27 cellular contexts compared by ENCODE assay signal in genomic region chr22:36740716-36741115, GRCh38. TPM values are rescaled to one million over a fixed set of nuclear protein-coding genes. Genes with fewer than 3 reads are reported as not detected.
DNase-seq lines count a peak whose midpoint lies in the region; ATAC-seq and TF ChIP-seq lines count a peak whose summit lies in the region.
"Had no signal": no experiment of that assay in that cellular context is flagged by ENCODE, and none has a peak within 500 bp of the region (broad histone marks: within the 10 kb centered on the region; RNA-seq: fewer than 3 reads in every experiment).

No MANE protein-coding gene starts in this region.

- H3K4me3 ChIP-seq in H7 (ENCODE audit: insufficient read depth, low read depth, low read length) = no peak overlapping the region
- no peak overlapping the region for H3K4me3 ChIP-seq in Peyer's patch
- H3K4me3 ChIP-seq in endodermal cell (ENCODE audit: low read length) = no peak overlapping the region
- H3K4me3 ChIP-seq in stomach = no peak overlapping the region
- H3K4me3 ChIP-seq: GM23248, HAP-1, SJCRH30 had no signal

- H3K4me3 Mint-ChIP-seq in endodermal cell = no peak overlapping the region
- H3K4me3 Mint-ChIP-seq in stimulated activated naive B cell treated with anti-CD40 and anti-IgM and Interleukin-4, amounts not matched to agents 10 μg/mL and 1 μg/mL and 100 μg/mL, for 72 hours = no peak overlapping the region
- H3K4me3 Mint-ChIP-seq: CD14-positive monocyte; CD8-positive, alpha-beta memory T cell; HFFc6 had no signal

- CTCF ChIA-PET in RWPE1 (lab: Yijun Ruan, JAX) = interaction anchor here (0.7 kb wide), 1 partner anchor 20 kb away, joined by 3 read pairs; no protein-coding TSS in a partner anchor

- peaks cover 0 to 5% (median 0%) of the 10 kb centered on the region in 4 donors for H3K9me3 ChIP-seq in Peyer's patch
- H3K9me3 ChIP-seq in endodermal cell (ENCODE audit: control insufficient read depth, low read length) = no peaks in the 10 kb centered on the region
- H3K9me3 ChIP-seq in stomach = peaks cover 0 to 13% (median 10%) of the 10 kb centered on the region in 4 donors
- H3K9me3 ChIP-seq: BE2C, HAP-1, SJCRH30 had no signal

- no peak overlapping the region for H3K9ac ChIP-seq in endodermal cell (ENCODE audit: extremely low read depth, low read length, poor library complexity, severe bottlenecking)
- H3K9ac ChIP-seq: GM23248 had no signal

- TF ChIP-seq CTCF in Peyer's patch (IDR thresholded peaks at IDR 0.05) (no peak), endodermal cell (conservative IDR thresholded peaks at IDR 0.05) (no peak), stomach (IDR thresholded peaks at IDR 0.05) (no peak), RWPE1 (conservative IDR thresholded peaks at IDR 0.05; ENCODE audit: low read depth) (no peak)

- H3K4me1 ChIP-seq in Peyer's patch = no peaks in the 10 kb centered on the region
- H3K4me1 ChIP-seq in endodermal cell (ENCODE audit: control insufficient read depth, insufficient read depth, low read length) = no peaks in the 10 kb centered on the region
- no peaks in the 10 kb centered on the region for H3K4me1 ChIP-seq in stomach
- H3K4me1 ChIP-seq: BE2C, SJCRH30 had no signal

- H3K4me1 Mint-ChIP-seq in endodermal cell = no peaks in the 10 kb centered on the region
- no peaks in the 10 kb centered on the region for H3K4me1 Mint-ChIP-seq in stimulated activated naive B cell treated with anti-CD40 and anti-IgM and Interleukin-4, amounts not matched to agents 10 μg/mL and 1 μg/mL and 100 μg/mL, for 72 hours
- H3K4me1 Mint-ChIP-seq: CD8-positive, alpha-beta memory T cell had no signal

- H3K27ac Mint-ChIP-seq in endodermal cell = no peak overlapping the region
- H3K27ac Mint-ChIP-seq in stimulated activated naive B cell treated with anti-CD40 and anti-IgM and Interleukin-4, amounts not matched to agents 10 μg/mL and 1 μg/mL and 100 μg/mL, for 72 hours = no peak overlapping the region
- H3K27ac Mint-ChIP-seq: HFFc6 had no signal

- 88 to 97% methylated on average over 3 to 4 of the region's 4 CpGs for WGBS in endodermal cell (ENCODE audit: insufficient coverage in 1 of 2, insufficient read length in 1 of 2), 2 experiments
- 66 to 87% (median 83%) methylated on average over 4 of the region's 4 CpGs for WGBS in stomach, 5 donors

- DNase-seq in H7 = peak; percentile 5
- DNase-seq in Peyer's patch = peak in 2 of 3 donors; percentile 4 to 7
- DNase-seq in endodermal cell = peak; percentile 5
- DNase-seq in stomach = peak; percentile 13
- no peak for DNase-seq in stimulated activated naive B cell treated with anti-CD40 and anti-IgM and Interleukin-4, amounts not matched to agents 10 μg/mL and 1 μg/mL and 100 μg/mL, for 72 hours
- no peak for DNase-seq in RWPE1 (ENCODE audit: low spot score)
- no peak for DNase-seq in NCI-H526 treated with DMSO at 0.1 percent for 48 hours (lab: John Stamatoyannopoulos, UW)
- DNase-seq: ACHN; CD8-positive, alpha-beta memory T cell; DMS 273 treated with DMSO at 0.1 percent for 48 hours; DMS79; GF-D8; HFFc6; KBM-7; NCI-H1048; NCI-H1417; NCI-H1694; NCI-H2029 treated with DMSO at 0.1 percent for 48 hours; NCI-H446 treated with DMSO at 0.1 percent for 48 hours; NCI-H69 had no signal

- H3K27ac ChIP-seq in Peyer's patch (no peak overlapping the region), endodermal cell (ENCODE audit: low read depth, low read length) (no peak overlapping the region), stomach (no peak overlapping the region), RWPE1 (no peak overlapping the region)
- H3K27ac ChIP-seq: GM23248, SJCRH30 had no signal

- no peak for TF ChIP-seq EP300 in stomach (IDR thresholded peaks at IDR 0.05)

- intact Hi-C loops in stomach (cut with DNase I; ENCODE audit: low total_unique reads) = no loop called here

- H3K27me3 Mint-ChIP-seq in endodermal cell (ENCODE audit: insufficient read depth) = peaks cover 33% of the 10 kb centered on the region
- peaks cover 30 to 50% of the 10 kb centered on the region in 2 donors for H3K27me3 Mint-ChIP-seq in stimulated activated naive B cell treated with anti-CD40 and anti-IgM and Interleukin-4, amounts not matched to agents 10 μg/mL and 1 μg/mL and 100 μg/mL, for 72 hours

- H3K27me3 ChIP-seq in H7 (ENCODE audit: control insufficient read depth, insufficient read depth, low read length) (no peaks in the 10 kb centered on the region), Peyer's patch (no peaks in the 10 kb centered on the region), endodermal cell (ENCODE audit: control insufficient read depth, insufficient read depth, low read length, poor library complexity, severe bottlenecking) (peaks cover 6% of the 10 kb centered on the region), stomach (peaks cover 0 to 70% (median 17%) of the 10 kb centered on the region in 3 donors)
- H3K27me3 ChIP-seq: BE2C had no signal

- H3K36me3 ChIP-seq in H7 (replicated peaks; ENCODE audit: control insufficient read depth, insufficient read depth, low read length) (no peaks in the 10 kb centered on the region), Peyer's patch (no peaks in the 10 kb centered on the region), endodermal cell (ENCODE audit: control insufficient read depth, insufficient read depth, low read length) (no peaks in the 10 kb centered on the region), stomach (no peaks in the 10 kb centered on the region)
- H3K36me3 ChIP-seq: BE2C, HAP-1, SJCRH30 had no signal

- TF ChIP-seq POLR2A in Peyer's patch (IDR thresholded peaks at IDR 0.05) = no peak
- TF ChIP-seq POLR2A in stomach (IDR thresholded peaks at IDR 0.05) = no peak

- H3K36me3 Mint-ChIP-seq in endodermal cell (ENCODE audit: low read depth) = no peaks in the 10 kb centered on the region
- H3K36me3 Mint-ChIP-seq in stimulated activated naive B cell treated with anti-CD40 and anti-IgM and Interleukin-4, amounts not matched to agents 10 μg/mL and 1 μg/mL and 100 μg/mL, for 72 hours = peaks cover 0 to 4% of the 10 kb centered on the region in 2 donors
- H3K36me3 Mint-ChIP-seq: CD8-positive, alpha-beta memory T cell had no signal

- no peak for ATAC-seq in stimulated activated naive B cell treated with anti-CD40 and anti-IgM and Interleukin-4, amounts not matched to agents 10 μg/mL and 1 μg/mL and 100 μg/mL, for 72 hours (replicated peaks)
- ATAC-seq in GM18498 (IDR thresholded peaks at IDR 0.05; ENCODE audit: unreplicated experiment) = no peak
- ATAC-seq: Right ventricle myocardium inferior had no signal

- peaks cover 5% of the 10 kb centered on the region for H3K9me3 Mint-ChIP-seq in endodermal cell
- H3K9me3 Mint-ChIP-seq in stimulated activated naive B cell treated with anti-CD40 and anti-IgM and Interleukin-4, amounts not matched to agents 10 μg/mL and 1 μg/mL and 100 μg/mL, for 72 hours = peaks cover 0 to 6% of the 10 kb centered on the region in 2 donors

- POLR2A ChIA-PET in RWPE1 (lab: Yijun Ruan, JAX; ENCODE audit: low non-redundant PET) = no interaction called here

RNA-seq across cellular contexts. Expression of gene IFT27, which starts 35.2 kb away (rescaled TPM):
- 20.2 and 30.1 TPM in 2 replicates for total RNA-seq in H7 (2014; rRNA removed; shearing (Covaris generic))
- total RNA-seq in Peyer's patch = 10 to 100 TPM; 19.7 to 27.7 (median 22.8) TPM
- total RNA-seq in endodermal cell = 10 to 100 TPM; 49.8 to 65.2 TPM
- 52.4 TPM for polyA plus RNA-seq in endodermal cell (2013, experiment 1 of 2)
- 51.6 TPM for polyA plus RNA-seq in endodermal cell (2013, experiment 2 of 2)
- total RNA-seq in stomach = 10 to 100 TPM in 3 of 5 donors, 1 to 10 TPM in 2; 8.2 to 36.1 (median 13.8) TPM
- 10 to 100 TPM; 19.4 to 31.5 (median 24.6) TPM for polyA plus RNA-seq in stomach

RNA-seq across cellular contexts. Expression of gene CACNG2, which starts 37.2 kb away (rescaled TPM):
- total RNA-seq in H7 (2014; rRNA removed; shearing (Covaris generic)) = 0.15 TPM in 1 of 2 replicates, not detected in the other
- not detected for total RNA-seq in Peyer's patch
- not detected for total RNA-seq in endodermal cell
- 0.21 TPM for polyA plus RNA-seq in endodermal cell (2013, experiment 1 of 2)
- polyA plus RNA-seq in endodermal cell (2013, experiment 2 of 2) = 0.17 TPM
- not detected for total RNA-seq in stomach
- not detected for polyA plus RNA-seq in stomach
- total RNA-seq: CD8-positive, alpha-beta memory T cell; GM23248; HFFc6; Right ventricle myocardium inferior had no signal
- polyA plus RNA-seq: CD14-positive monocyte; CD8-positive, alpha-beta memory T cell; GM23248 had no signal

Comparison
In these comparisons a context has a peak if more than half of its experiments do, and no peak if none do; other contexts are left out.
1. DNase-seq: peak in H7 (single experiment), Peyer's patch (2 of 3), endodermal cell (single experiment) and stomach (single experiment); none in stimulated activated naive B cell treated with anti-CD40 and anti-IgM and Interleukin-4, amounts not matched to agents 10 μg/mL and 1 μg/mL and 100 μg/mL, for 72 hours (single experiment), RWPE1 (single experiment) and NCI-H526 treated with DMSO at 0.1 percent for 48 hours (single experiment).